ENCODE assay signal across 11 cellular contexts in the genomic region with DNA sequence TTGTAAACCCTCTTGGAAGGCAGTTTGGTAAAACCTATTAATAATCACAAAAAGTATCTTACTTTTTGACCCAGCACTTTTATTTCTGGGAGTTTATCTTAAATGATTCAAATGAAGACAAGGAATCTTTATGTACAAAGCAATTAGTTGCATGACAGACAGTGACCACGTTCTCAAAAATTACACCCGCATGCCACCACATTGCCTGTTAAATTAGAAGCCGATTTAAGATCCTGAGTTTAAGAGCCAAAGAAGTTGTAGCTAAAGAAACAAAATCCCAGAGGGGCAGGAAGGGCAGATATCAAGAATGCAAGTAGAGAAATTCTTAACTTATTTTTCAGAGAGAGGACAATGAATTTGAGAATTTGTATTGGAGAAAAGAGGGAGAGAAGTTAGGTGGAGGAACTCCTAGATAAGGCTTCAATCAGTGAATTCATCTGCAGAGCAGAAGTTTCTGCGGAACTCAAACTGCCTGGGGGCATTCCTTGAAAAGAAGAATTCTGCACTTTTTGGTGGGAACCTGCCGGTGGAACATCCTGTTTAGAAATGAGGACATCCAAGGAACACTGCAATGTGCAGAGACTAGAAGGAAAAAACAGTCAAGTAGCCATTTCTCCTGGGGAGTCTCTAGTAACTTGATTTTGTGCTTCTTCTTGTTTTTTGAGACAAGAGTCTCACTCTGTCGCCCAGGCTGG. TPM values are rescaled to one million over a fixed set of nuclear protein-coding genes. Genes with fewer than 3 reads are reported as not detected.
DNase-seq lines count a peak whose midpoint lies in the region; ATAC-seq and TF ChIP-seq lines count a peak whose summit lies in the region.
"Had no signal": no experiment of that assay in that cellular context is flagged by ENCODE, and none has a peak within 500 bp of the region (broad histone marks: within the 10 kb centered on the region; RNA-seq: fewer than 3 reads in every experiment).

No MANE protein-coding gene starts in this region.

- H3K27me3 ChIP-seq in CD8-positive, alpha-beta T cell (ENCODE audit: insufficient read depth, low read length), result no peaks in the 10 kb centered on the region
- no peaks in the 10 kb centered on the region for H3K27me3 ChIP-seq in GM23248 (replicated peaks; ENCODE audit: insufficient read depth)
- H3K27me3 ChIP-seq: sigmoid colon had no signal

- TF ChIP-seq CTCF in CD8-positive, alpha-beta T cell (IDR thresholded peaks at IDR 0.05), result no peak

- H3K4me1 Mint-ChIP-seq in CD8-positive, alpha-beta T cell (ENCODE audit: low read depth), result peaks cover 34% of the 10 kb centered on the region
- peaks cover 24% of the 10 kb centered on the region for H3K4me1 Mint-ChIP-seq in activated T-helper 2 cell treated with anti-CD3 and anti-CD28 coated beads, Interferon-gamma antibody, Interleukin-2, Interleukin-4, amounts not matched to agents 10 μg/mL and 5 μg/mL and 100 μg/mL, durations not matched to agents 14 hours and 24 hours and 36 hours (ENCODE audit: low read depth)
- peaks cover 9 to 38% (median 32%) of the 10 kb centered on the region in 4 donors for H3K4me1 Mint-ChIP-seq in naive thymus-derived CD8-positive, alpha-beta T cell

- no peaks in the 10 kb centered on the region for H3K9me3 ChIP-seq in CD8-positive, alpha-beta T cell (ENCODE audit: low read length)
- no peaks in the 10 kb centered on the region for H3K9me3 ChIP-seq in GM23248 (ENCODE audit: low read depth)
- H3K9me3 ChIP-seq: sigmoid colon, thoracic aorta had no signal

- H4K20me1 ChIP-seq in GM23248 (ENCODE audit: insufficient read depth), result 0 out of 2 replicates have a peak, but pooled peaks cover 4% of the 10 kb centered on the region

- CTCF ChIA-PET in CD8-positive, alpha-beta T cell (lab: Charles Lee), result interaction anchor here (0.9 kb wide), 1 partner anchor 18 kb away, joined by 3 read pairs; no protein-coding TSS in a partner anchor

- H3K9ac ChIP-seq in GM23248, result no peak overlapping the region

- no peak overlapping the region for H3K4me2 ChIP-seq in GM23248 (ENCODE audit: unreplicated experiment)

- H3F3A ChIP-seq in GM23248 (ENCODE audit: insufficient read depth), result peaks cover 6% of the 10 kb centered on the region; the same call in 1 of the 2 replicates

- in situ Hi-C loops in GM23248 (cut with MboI), result no loop called here

- intact Hi-C loops in CD8-positive, alpha-beta T cell (cut with DNase I, micrococcal nuclease), result loop anchor here (1.0 to 10.0 kb wide), 3 partner anchors 31 to 595 kb away; partner anchors contain the start of genes NUMB (in 2 of the 2), ACOT2 (in 1 of the 2), ALDH6A1 (in 1 of the 2) and LIN52 (in 1 of the 2)
- intact Hi-C loops in activated T-helper 2 cell treated with anti-CD3 and anti-CD28 coated beads, Interferon-gamma antibody, Interleukin-2, Interleukin-4, amounts not matched to agents 10 μg/mL and 5 μg/mL and 100 μg/mL, durations not matched to agents 14 hours and 24 hours and 36 hours (cut with micrococcal nuclease), result loop anchor here (1.0 to 5.0 kb wide), 3 partner anchors 31 to 431 kb away; partner anchors contain the start of genes ACOT2, NUMB and RBM25

- H3K9me3 Mint-ChIP-seq in CD8-positive, alpha-beta T cell, result no peaks in the 10 kb centered on the region
- no peaks in the 10 kb centered on the region for H3K9me3 Mint-ChIP-seq in activated T-helper 2 cell treated with anti-CD3 and anti-CD28 coated beads, Interferon-gamma antibody, Interleukin-2, Interleukin-4, amounts not matched to agents 10 μg/mL and 5 μg/mL and 100 μg/mL, durations not matched to agents 14 hours and 24 hours and 36 hours
- H3K9me3 Mint-ChIP-seq in naive thymus-derived CD8-positive, alpha-beta T cell, result peaks cover 0 to 18% (median 0%) of the 10 kb centered on the region in 9 donors

- peaks cover 6% of the 10 kb centered on the region for H3K36me3 ChIP-seq in CD8-positive, alpha-beta T cell (ENCODE audit: insufficient read depth, low read length)
- H3K36me3 ChIP-seq in GM23248 (ENCODE audit: low read depth), result no peaks in the 10 kb centered on the region

- H3K27ac ChIP-seq in CD8-positive, alpha-beta T cell (ENCODE audit: low read depth, low read length), result no peak overlapping the region
- H3K27ac ChIP-seq in GM23248, result no peak overlapping the region

- peak overlapping the region; percentile 25; the same call in 1 of the 2 replicates for H2AFZ ChIP-seq in GM23248

- no peak for ATAC-seq in CD8-positive, alpha-beta T cell
- no peak for ATAC-seq in naive thymus-derived CD8-positive, alpha-beta T cell
- ATAC-seq in GM18520 (IDR thresholded peaks at IDR 0.05; ENCODE audit: unreplicated experiment) (no peak), GM21526 (IDR thresholded peaks at IDR 0.05; ENCODE audit: low FRiP score, unreplicated experiment) (no peak)

- DNase-seq in CD8-positive, alpha-beta T cell, result no peak
- no peak for DNase-seq in GM23248
- no peak for DNase-seq in activated T-helper 2 cell treated with anti-CD3 and anti-CD28 coated beads, Interferon-gamma antibody, Interleukin-2, Interleukin-4, amounts not matched to agents 10 μg/mL and 5 μg/mL and 100 μg/mL, durations not matched to agents 14 hours and 24 hours and 36 hours (ENCODE audit: low spot score)
- DNase-seq in naive thymus-derived CD8-positive, alpha-beta T cell, result no peak
- DNase-seq in SKM-1 treated with dmso at 0.1 percent for 144 hours (lab: John Stamatoyannopoulos, UW; ENCODE audit: unreplicated experiment), result no peak
- DNase-seq in SW480 (ENCODE audit: low spot score), result no peak
- DNase-seq: NCI-H2171 treated with DMSO at 0.1 percent for 48 hours, sigmoid colon had no signal

- 38 to 39% methylated on average over 6 of the region's 6 CpGs for WGBS in GM23248 (ENCODE audit: low coverage in 1 of 2, low lambda C conversion rate in 2 of 2, missing lambda C conversion rate in 2 of 2), 2 experiments

- POLR2A ChIA-PET in CD8-positive, alpha-beta T cell (lab: Charles Lee), result no interaction called here
- POLR2A ChIA-PET in naive thymus-derived CD8-positive, alpha-beta T cell (lab: Charles Lee), result interaction anchor here (1.9 to 3.4 kb wide), 2 partner anchors 11 to 102 kb away, joined by 10 to 13 read pairs; partner anchors contain the start of gene ACOT4

- peaks cover 32% of the 10 kb centered on the region for H3K79me2 ChIP-seq in GM23248 (ENCODE audit: insufficient read depth)

- no peaks in the 10 kb centered on the region for H3K9me2 ChIP-seq in GM23248 (ENCODE audit: insufficient read depth)

- no peaks in the 10 kb centered on the region for H3K27me3 Mint-ChIP-seq in CD8-positive, alpha-beta T cell (ENCODE audit: low read depth)
- peaks cover 5% of the 10 kb centered on the region for H3K27me3 Mint-ChIP-seq in activated T-helper 2 cell treated with anti-CD3 and anti-CD28 coated beads, Interferon-gamma antibody, Interleukin-2, Interleukin-4, amounts not matched to agents 10 μg/mL and 5 μg/mL and 100 μg/mL, durations not matched to agents 14 hours and 24 hours and 36 hours (ENCODE audit: low read depth)
- H3K27me3 Mint-ChIP-seq in naive thymus-derived CD8-positive, alpha-beta T cell, result peaks cover 0 to 3% (median 0%) of the 10 kb centered on the region in 5 donors

- H3K27ac Mint-ChIP-seq in CD8-positive, alpha-beta T cell, result no peak overlapping the region
- H3K27ac Mint-ChIP-seq in activated T-helper 2 cell treated with anti-CD3 and anti-CD28 coated beads, Interferon-gamma antibody, Interleukin-2, Interleukin-4, amounts not matched to agents 10 μg/mL and 5 μg/mL and 100 μg/mL, durations not matched to agents 14 hours and 24 hours and 36 hours, result no peak overlapping the region
- peak overlapping the region in 7 of 10 donors; percentile 0 to 90 (median 65) for H3K27ac Mint-ChIP-seq in naive thymus-derived CD8-positive, alpha-beta T cell

- peak overlapping the region; percentile 53 for H3K4me3 Mint-ChIP-seq in CD8-positive, alpha-beta T cell
- H3K4me3 Mint-ChIP-seq in activated T-helper 2 cell treated with anti-CD3 and anti-CD28 coated beads, Interferon-gamma antibody, Interleukin-2, Interleukin-4, amounts not matched to agents 10 μg/mL and 5 μg/mL and 100 μg/mL, durations not matched to agents 14 hours and 24 hours and 36 hours (ENCODE audit: low read depth), result peak overlapping the region; percentile 63
- H3K4me3 Mint-ChIP-seq in naive thymus-derived CD8-positive, alpha-beta T cell, result peak overlapping the region; percentile 55 to 90 (median 74)

- H3K4me1 ChIP-seq in CD8-positive, alpha-beta T cell (ENCODE audit: insufficient read depth, low read length), result peaks cover 32% of the 10 kb centered on the region
- peaks cover 21% of the 10 kb centered on the region for H3K4me1 ChIP-seq in GM23248 (ENCODE audit: insufficient read depth)

- H3K36me3 Mint-ChIP-seq in CD8-positive, alpha-beta T cell, result peaks cover 21% of the 10 kb centered on the region
- H3K36me3 Mint-ChIP-seq in activated T-helper 2 cell treated with anti-CD3 and anti-CD28 coated beads, Interferon-gamma antibody, Interleukin-2, Interleukin-4, amounts not matched to agents 10 μg/mL and 5 μg/mL and 100 μg/mL, durations not matched to agents 14 hours and 24 hours and 36 hours (ENCODE audit: low read depth), result peaks cover 31% of the 10 kb centered on the region
- peaks cover 5 to 22% (median 20%) of the 10 kb centered on the region in 3 donors for H3K36me3 Mint-ChIP-seq in naive thymus-derived CD8-positive, alpha-beta T cell

- H3K4me3 ChIP-seq in CD8-positive, alpha-beta T cell (ENCODE audit: low read depth, low read length), result no peak overlapping the region
- H3K4me3 ChIP-seq in GM23248, result no peak overlapping the region

RNA-seq across cellular contexts. Expression of gene RIOX1, which starts 1.1 kb away (rescaled TPM):
- 10 to 100 TPM; 24.7 to 25.5 TPM for total RNA-seq in CD8-positive, alpha-beta T cell
- 16.6 and 20.4 TPM in 2 replicates for total RNA-seq in GM23248 (2014; rRNA removed; shearing (Covaris generic))
- 7.9 and 8.1 TPM in 2 replicates for polyA plus RNA-seq in GM23248 (2016; fragmentation: Nextera tagmentation; extraction: Ambion mirVana)
- total RNA-seq in activated T-helper 2 cell treated with anti-CD3 and anti-CD28 coated beads, Interferon-gamma antibody, Interleukin-2, Interleukin-4, amounts not matched to agents 10 μg/mL and 5 μg/mL and 100 μg/mL, durations not matched to agents 14 hours and 24 hours and 36 hours, result 22.0 and 24.1 TPM in 2 replicates
- 10 to 100 TPM; 36.1 to 38.2 TPM for total RNA-seq in naive thymus-derived CD8-positive, alpha-beta T cell
- polyA plus RNA-seq in naive thymus-derived CD8-positive, alpha-beta T cell, result 10 to 100 TPM; 26.4 to 35.9 (median 29.4) TPM

RNA-seq across cellular contexts. Expression of gene NUMB, which starts 31.3 kb away (rescaled TPM):
- 10 to 100 TPM; 21.8 to 22.0 TPM for total RNA-seq in CD8-positive, alpha-beta T cell
- total RNA-seq in GM23248 (2014; rRNA removed; shearing (Covaris generic)), result 64.8 and 101 TPM in 2 replicates
- 130 and 142 TPM in 2 replicates for polyA plus RNA-seq in GM23248 (2016; fragmentation: Nextera tagmentation; extraction: Ambion mirVana)
- 52.4 and 66.1 TPM in 2 replicates for total RNA-seq in activated T-helper 2 cell treated with anti-CD3 and anti-CD28 coated beads, Interferon-gamma antibody, Interleukin-2, Interleukin-4, amounts not matched to agents 10 μg/mL and 5 μg/mL and 100 μg/mL, durations not matched to agents 14 hours and 24 hours and 36 hours
- 10 to 100 TPM; 46.8 to 51.2 TPM for total RNA-seq in naive thymus-derived CD8-positive, alpha-beta T cell
- 10 to 100 TPM; 24.5 to 34.7 (median 30.6) TPM for polyA plus RNA-seq in naive thymus-derived CD8-positive, alpha-beta T cell

RNA-seq across cellular contexts. Expression of gene ACOT1, which starts 47.3 kb away (rescaled TPM):
- total RNA-seq in CD8-positive, alpha-beta T cell, result 1 to 10 TPM; 2.0 to 2.3 TPM
- 5.7 and 10.7 TPM in 2 replicates for total RNA-seq in GM23248 (2014; rRNA removed; shearing (Covaris generic))
- polyA plus RNA-seq in GM23248 (2016; fragmentation: Nextera tagmentation; extraction: Ambion mirVana), result 9.7 and 12.4 TPM in 2 replicates
- total RNA-seq in activated T-helper 2 cell treated with anti-CD3 and anti-CD28 coated beads, Interferon-gamma antibody, Interleukin-2, Interleukin-4, amounts not matched to agents 10 μg/mL and 5 μg/mL and 100 μg/mL, durations not matched to agents 14 hours and 24 hours and 36 hours, result 1.9 and 2.7 TPM in 2 replicates
- 1 to 10 TPM; 1.3 to 1.5 TPM for total RNA-seq in naive thymus-derived CD8-positive, alpha-beta T cell
- polyA plus RNA-seq in naive thymus-derived CD8-positive, alpha-beta T cell, result 1 to 10 TPM; 1.5 to 3.4 (median 2.5) TPM

Comparison
In these comparisons a context has a peak if more than half of its experiments do, and no peak if none do; other contexts are left out.
1. H3K27ac Mint-ChIP-seq: peak in naive thymus-derived CD8-positive, alpha-beta T cell (7 of 10); none in CD8-positive, alpha-beta T cell (single experiment) and activated T-helper 2 cell treated with anti-CD3 and anti-CD28 coated beads, Interferon-gamma antibody, Interleukin-2, Interleukin-4, amounts not matched to agents 10 μg/mL and 5 μg/mL and 100 μg/mL, durations not matched to agents 14 hours and 24 hours and 36 hours (single experiment).
2. Peak in every context shown above with its lines, with median percentiles within 50 percentile points of each other: H3K4me3 Mint-ChIP-seq.